1 cellular context compared by ENCODE assay signal in genomic region chr15:55237219-55238130, GRCh38.
TF ChIP-seq lines count a peak whose summit lies in the region.

No MANE protein-coding gene starts in this region.

TF ChIP-seq in K562, 482 proteins besides CTCF, POLR2A, EP300 and RAD21 (continued from another document and continues in another):
- TF ChIP-seq AFF1 (IDR thresholded peaks at IDR 0.05; ENCODE audit: low read depth in 1 of 2, partially characterized antibody in 2 of 2) (peak; percentile 42 to 79), ZNF444 (CRISPR knock-in tag; IDR thresholded peaks at IDR 0.05) (no peak), SIX5 (IDR thresholded peaks at IDR 0.05; ENCODE audit: borderline replicate concordance in 1 of 2, insufficient read depth in 1 of 2, low read depth in 1 of 2, low read length in 2 of 2) (no peak), HIVEP1 (CRISPR knock-in tag; IDR thresholded peaks at IDR 0.05) (no peak), PHF21A (IDR thresholded peaks at IDR 0.05; ENCODE audit: borderline replicate concordance, low read depth) (no peak), HES1 (IDR thresholded peaks at IDR 0.05; ENCODE audit: low read depth) (no peak), JUNB (CRISPR knock-in tag; conservative IDR thresholded peaks at IDR 0.05) (no peak), CREB1 (IDR thresholded peaks at IDR 0.05) (peak; percentile 82; the same call in 1 of the 2 replicates), CREB1 (CRISPR knock-in tag; IDR thresholded peaks at IDR 0.05) (no peak; the same call in 1 of the 2 replicates), RBM14 (IDR thresholded peaks at IDR 0.05; ENCODE audit: borderline replicate concordance, insufficient read depth, low read depth, low read length) (no peak), HMBOX1 (IDR thresholded peaks at IDR 0.05) (peak; percentile 38; the same call in 1 of the 2 replicates), RFX1 (IDR thresholded peaks at IDR 0.05) (no peak), CREB5 (CRISPR knock-in tag; IDR thresholded peaks at IDR 0.05) (no peak), MYBL2 (IDR thresholded peaks at IDR 0.05; ENCODE audit: low read depth) (no peak; the same call in 1 of the 2 replicates), MYBL2 (CRISPR knock-in tag; IDR thresholded peaks at IDR 0.05; ENCODE audit: borderline replicate concordance) (no peak), DEAF1 (CRISPR knock-in tag; IDR thresholded peaks at IDR 0.05) (no peak), TBL1XR1 (IDR thresholded peaks at IDR 0.05; ENCODE audit: low read length in 2 of 2) (peak in 1 of 2 experiments; percentile 84; a peak in 2 of 4 replicates), ZNF511 (CRISPR knock-in tag; IDR thresholded peaks at IDR 0.05) (no peak), ZNF764 (CRISPR knock-in tag; IDR thresholded peaks at IDR 0.05; ENCODE audit: low read depth) (no peak), NFE2 (IDR thresholded peaks at IDR 0.05; ENCODE audit: low read depth) (peak; percentile 84), SREBF1 (IDR thresholded peaks at IDR 0.05; ENCODE audit: borderline replicate concordance, low read depth, low read length) (no peak), ZMIZ1 (IDR thresholded peaks at IDR 0.05; ENCODE audit: low read depth in 2 of 2, low read length in 2 of 2) (peak in 1 of 2 experiments; percentile 75; a peak in 2 of 4 replicates), THAP12 (CRISPR knock-in tag; IDR thresholded peaks at IDR 0.05) (no peak), RBM15 (IDR thresholded peaks at IDR 0.05; ENCODE audit: insufficient read depth, low read length) (no peak), ARID4B (CRISPR knock-in tag; IDR thresholded peaks at IDR 0.05) (no peak), TRIM24 (IDR thresholded peaks at IDR 0.05) (peak; percentile 83 to 86), HNRNPUL1 (IDR thresholded peaks at IDR 0.05; ENCODE audit: low read length) (no peak), SMARCB1 (IDR thresholded peaks at IDR 0.05; ENCODE audit: insufficient read length, low read depth) (peak; percentile 96), ZNF668 (CRISPR knock-in tag; IDR thresholded peaks at IDR 0.05) (no peak), NR1H2 (CRISPR knock-in tag; IDR thresholded peaks at IDR 0.05) (no peak), PRPF4 (IDR thresholded peaks at IDR 0.05; ENCODE audit: insufficient read depth, low read depth, low read length, poor library complexity, severe bottlenecking) (no peak), ZNF778 (CRISPR knock-in tag; IDR thresholded peaks at IDR 0.05) (no peak), HOMEZ (CRISPR knock-in tag; IDR thresholded peaks at IDR 0.05) (no peak)
